In genomic region chr19:1271528-1272422, GRCh38 we compare ENCODE assay signal across 8 cellular contexts. TPM values are rescaled to one million over a fixed set of nuclear protein-coding genes. Genes with fewer than 3 reads are reported as not detected.
DNase-seq lines count a peak whose midpoint lies in the region; ATAC-seq and TF ChIP-seq lines count a peak whose summit lies in the region.

No MANE protein-coding gene starts in this region.

- H3K4me1 ChIP-seq in breast epithelium = peaks cover 45 to 68% of the 10 kb centered on the region in 2 donors
- H3K4me1 ChIP-seq in muscle layer of duodenum (ENCODE audit: control insufficient read depth in 1 of 2, insufficient read depth in 2 of 2, low read length in 2 of 2) = peaks cover 26 to 85% of the 10 kb centered on the region in 2 donors
- peaks cover 81% of the 10 kb centered on the region for H3K4me1 ChIP-seq in mucosa of descending colon (ENCODE audit: low read depth)

- ATAC-seq in mucosa of descending colon (no peak), GM18498 (IDR thresholded peaks at IDR 0.05; ENCODE audit: unreplicated experiment) (no peak), HG03378 (IDR thresholded peaks at IDR 0.05; ENCODE audit: unreplicated experiment) (no peak)

- intact Hi-C loops in breast epithelium (cut with DNase I; ENCODE audit: low total_unique reads) (loop anchor here (10.0 kb wide), 2 partner anchors 133 to 173 kb away; partner anchors contain the start of genes DAZAP1 and GAMT), mucosa of descending colon (cut with DNase I, micrococcal nuclease) (no loop called here)

- H3K27ac ChIP-seq in 22Rv1 = peak overlapping the region; percentile 99
- H3K27ac ChIP-seq in breast epithelium = peak overlapping the region; percentile 99 to 100
- H3K27ac ChIP-seq in muscle layer of duodenum (ENCODE audit: low read length) = peak overlapping the region; percentile 94

- H3K27me3 ChIP-seq in breast epithelium (no peaks in the 10 kb centered on the region), muscle layer of duodenum (ENCODE audit: low read depth, low read length) (no peaks in the 10 kb centered on the region)

- DNase-seq in LNCaP clone FGC (ENCODE audit: low read depth) = no peak
- DNase-seq in breast epithelium (ENCODE audit: low spot score in 2 of 2) = no peak
- DNase-seq in glomerular visceral epithelial cell (ENCODE audit: extremely low spot score) = no peak
- no peak for DNase-seq in mucosa of descending colon

- TF ChIP-seq CTCF in 22Rv1 (IDR thresholded peaks at IDR 0.05) = no peak
- TF ChIP-seq CTCF in LNCaP clone FGC (IDR thresholded peaks at IDR 0.05; ENCODE audit: control insufficient read depth, extremely low read depth, insufficient read depth) = no peak
- no peak for TF ChIP-seq CTCF in breast epithelium (IDR thresholded peaks at IDR 0.05)
- TF ChIP-seq CTCF in mucosa of descending colon (IDR thresholded peaks at IDR 0.05) = no peak

- H3K4me3 ChIP-seq in LNCaP clone FGC (ENCODE audit: low read depth, low read length) = peak overlapping the region; percentile 66
- peak overlapping the region; percentile 64 to 80 (median 78) for H3K4me3 ChIP-seq in breast epithelium
- peak overlapping the region; percentile 90 to 95 for H3K4me3 ChIP-seq in muscle layer of duodenum (ENCODE audit: low read depth in 1 of 2, low read length in 2 of 2)
- no peak overlapping the region for H3K4me3 ChIP-seq in mucosa of descending colon

- TF ChIP-seq POLR2A in breast epithelium (IDR thresholded peaks at IDR 0.05) = no peak

- no peaks in the 10 kb centered on the region for H3K9me3 ChIP-seq in breast epithelium
- no peaks in the 10 kb centered on the region for H3K9me3 ChIP-seq in muscle layer of duodenum (ENCODE audit: control insufficient read depth in 1 of 2, low read length in 2 of 2)
- no peaks in the 10 kb centered on the region for H3K9me3 ChIP-seq in mucosa of descending colon

- peaks cover 5% of the 10 kb centered on the region for H3K36me3 ChIP-seq in breast epithelium
- H3K36me3 ChIP-seq in muscle layer of duodenum (ENCODE audit: control insufficient read depth in 1 of 2, insufficient read depth in 2 of 2, low read length in 2 of 2) = peaks cover 35 to 43% of the 10 kb centered on the region in 2 donors
- peaks cover 19% of the 10 kb centered on the region for H3K36me3 ChIP-seq in mucosa of descending colon (ENCODE audit: low read depth)

RNA-seq across cellular contexts. Expression of gene CIRBP, which starts 2.6 kb away (rescaled TPM):
- total RNA-seq in breast epithelium = 100 to 1,000 TPM; 458 to 758 (median 656) TPM
- 100 to 1,000 TPM; 281 to 507 (median 300) TPM for total RNA-seq in mucosa of descending colon

RNA-seq across cellular contexts. Expression of gene FAM174C, which starts 3.6 kb away (rescaled TPM):
- total RNA-seq in breast epithelium (10 to 100 TPM; 43.9 to 60.6 (median 53.1) TPM), mucosa of descending colon (10 to 100 TPM; 34.2 to 40.1 (median 39.8) TPM)

RNA-seq across cellular contexts. Expression of gene EFNA2, which starts 13.9 kb away (rescaled TPM):
- total RNA-seq in breast epithelium = under 1 TPM in 1 of 3 donors, not detected in 2; 0.66 TPM
- 10 to 100 TPM; 19.0 to 62.2 (median 61.7) TPM for total RNA-seq in mucosa of descending colon

RNA-seq across cellular contexts. Expression of gene MIDN, which starts 23.4 kb away (rescaled TPM):
- total RNA-seq in breast epithelium (10 to 100 TPM; 13.8 to 28.5 (median 22.4) TPM), mucosa of descending colon (100 to 1,000 TPM; 136 to 251 (median 213) TPM)

RNA-seq across cellular contexts. Expression of gene ATP5F1D, which starts 30.2 kb away (rescaled TPM):
- total RNA-seq in breast epithelium (10 to 100 TPM; 47.6 to 64.9 (median 61.3) TPM), mucosa of descending colon (100 to 1,000 TPM; 302 to 391 (median 378) TPM)

Comparison
In these comparisons a context has a peak if more than half of its experiments do, and no peak if none do; other contexts are left out.
1. RNA of gene EFNA2, which starts 13.9 kb away (total RNA-seq): 19.0 to 62.2 TPM in mucosa of descending colon; 0.66 TPM in breast epithelium; every median in the first group is over 10 times any median in the second.
2. Peak in every context shown above with its lines, with median percentiles within 50 percentile points of each other: H3K27ac ChIP-seq.